Comparison of ENCODE assay signal across 8 cellular contexts in genomic region chr11:93054881-93055280, GRCh38.
DNase-seq lines count a peak whose midpoint lies in the region; ATAC-seq, FAIRE-seq and TF ChIP-seq lines count a peak whose summit lies in the region.

No MANE protein-coding gene starts in this region.

- 66 to 70% methylated on average over 2 of the region's 2 CpGs for WGBS in pancreas, 2 donors

- H3K36me3 ChIP-seq in Panc1 (ENCODE audit: control insufficient read depth, insufficient read depth, low read length) (no peaks in the 10 kb centered on the region), pancreas (no peaks in the 10 kb centered on the region)

- peak; percentile 10 for DNase-seq in CD1c-positive myeloid dendritic cell (ENCODE audit: extremely low spot score)
- DNase-seq in H4 (ENCODE audit: low spot score): peak; percentile 67
- peak; percentile 88 for DNase-seq in Panc1 (ENCODE audit: low read depth, low spot score)
- DNase-seq in foreskin keratinocyte: peak; percentile 90 to 95
- DNase-seq in NCI-H345 (lab: John Stamatoyannopoulos, UW): no peak
- no peak for DNase-seq in NCI-H2107 treated with DMSO at 0.1 percent for 48 hours (lab: John Stamatoyannopoulos, UW; ENCODE audit: unreplicated experiment)
- no peak for DNase-seq in NCI-H2227 (lab: John Stamatoyannopoulos, UW; ENCODE audit: unreplicated experiment)
- no peak for DNase-seq in pancreas

- intact Hi-C loops in Panc1 (cut with micrococcal nuclease; ENCODE audit: unreplicated experiment): no loop called here
- intact Hi-C loops in pancreas (cut with DNase I): no loop called here

- ATAC-seq in Panc1: peak; percentile 97
- ATAC-seq in foreskin keratinocyte: peak; percentile 100
- no peak for ATAC-seq in pancreas

- H3K9me3 ChIP-seq in Panc1 (ENCODE audit: control insufficient read depth, insufficient read depth, low read depth, low read length): no peaks in the 10 kb centered on the region
- no peaks in the 10 kb centered on the region for H3K9me3 ChIP-seq in pancreas

- no peak for TF ChIP-seq CTCF in Panc1 (IDR thresholded peaks at IDR 0.05)
- TF ChIP-seq CTCF in foreskin keratinocyte (conservative IDR thresholded peaks at IDR 0.05): peak; percentile 50
- no peak for TF ChIP-seq CTCF in pancreas (IDR thresholded peaks at IDR 0.05)

- H3K4me1 ChIP-seq in Panc1 (ENCODE audit: control insufficient read depth, insufficient read depth, low read length) (no peaks in the 10 kb centered on the region), foreskin keratinocyte (peaks cover 8% of the 10 kb centered on the region), pancreas (no peaks in the 10 kb centered on the region)

- no peaks in the 10 kb centered on the region for H3K27me3 ChIP-seq in Panc1 (ENCODE audit: control insufficient read depth, insufficient read depth, low read length)
- H3K27me3 ChIP-seq in foreskin keratinocyte: no peaks in the 10 kb centered on the region
- no peaks in the 10 kb centered on the region for H3K27me3 ChIP-seq in pancreas

- POLR2A ChIA-PET in Panc1 (lab: Charles Lee): no interaction called here

- CTCF ChIA-PET in Panc1 (lab: Charles Lee): no interaction called here

- no TSS peak for BruUV-seq in Panc1 (replicated peaks; lab: Mats Ljungman, UMichigan)

- FAIRE-seq in pancreas (lab: Jason Lieb, UNC): no peak

- in situ Hi-C loops in Panc1 (cut with HindIII; ENCODE audit: low pct_unique_long_range_greater_than_20kb, low sequenced_read_pairs): no loop called here

- no peak overlapping the region for H3K27ac ChIP-seq in Panc1 (ENCODE audit: low read length)
- peak overlapping the region; percentile 18 for H3K27ac ChIP-seq in foreskin keratinocyte
- H3K27ac ChIP-seq in pancreas: no peak overlapping the region

- no peak overlapping the region for H3K4me3 ChIP-seq in Panc1 (ENCODE audit: low read depth in 2 of 2, low read length in 2 of 2)
- H3K4me3 ChIP-seq in pancreas: no peak overlapping the region

Comparison
In these comparisons a context has a peak if more than half of its experiments do, and no peak if none do; other contexts are left out.
1. DNase-seq: peak in CD1c-positive myeloid dendritic cell (single experiment), H4 (single experiment), Panc1 (single experiment) and foreskin keratinocyte (2 of 2); none in NCI-H345 (single experiment), NCI-H2107 treated with DMSO at 0.1 percent for 48 hours (single experiment), NCI-H2227 (single experiment) and pancreas (0 of 6).
2. ATAC-seq: peak in Panc1 (single experiment) and foreskin keratinocyte (single experiment); none in pancreas (0 of 4).